Comparison of ENCODE assay signal across 34 cellular contexts in the genomic region with DNA sequence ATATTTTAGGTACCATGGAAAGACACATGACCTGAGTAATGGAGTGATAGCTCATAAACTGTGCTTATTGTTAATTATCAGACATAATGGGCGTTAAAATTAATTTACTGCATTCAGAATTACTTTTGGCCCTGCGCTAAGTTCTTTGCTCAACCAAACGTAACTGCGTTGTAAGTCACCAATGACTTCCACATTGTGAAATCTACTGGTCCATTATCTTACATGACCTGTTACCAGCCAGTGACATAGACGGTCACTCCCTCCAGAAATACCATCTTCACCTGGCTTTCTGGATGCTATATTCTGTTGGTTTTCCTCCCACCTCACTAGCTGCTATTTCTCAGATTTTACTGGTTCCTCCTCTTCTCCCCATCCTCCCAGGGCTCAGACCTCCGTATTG. TPM values are rescaled to one million over a fixed set of nuclear protein-coding genes. Genes with fewer than 3 reads are reported as not detected.
"Had no signal": no experiment of that assay in that cellular context is flagged by ENCODE, and none has a peak within 500 bp of the region (broad histone marks: within the 10 kb centered on the region; RNA-seq: fewer than 3 reads in every experiment).

No MANE protein-coding gene starts in this region.

- H3K36me3 ChIP-seq: esophagus squamous epithelium, heart right ventricle, lower lobe of right lung, neutrophil, stomach, thyroid gland, vagina had no signal

- H3K36me3 Mint-ChIP-seq: naive thymus-derived CD8-positive, alpha-beta T cell had no signal

- H3K9me3 Mint-ChIP-seq: effector memory CD8-positive, alpha-beta T cell; naive thymus-derived CD8-positive, alpha-beta T cell; nephron progenitor cell had no signal

- H3K27me3 ChIP-seq: heart right ventricle, stomach, thyroid gland, vagina had no signal

- H3K4me1 ChIP-seq: parathyroid adenoma had no signal

- H3K4me3 ChIP-seq: esophagus squamous epithelium, heart right ventricle, lower lobe of right lung, smooth muscle cell, stomach, thyroid gland, vagina had no signal

- H3K27ac ChIP-seq: esophagus squamous epithelium, heart right ventricle, lower lobe of right lung, neutrophil, parathyroid adenoma, stomach, thyroid gland, vagina had no signal

- H3K4me2 ChIP-seq: smooth muscle cell had no signal

- FAIRE-seq: endometrium, keratinocyte had no signal

- H2AFZ ChIP-seq: parathyroid adenoma had no signal

- H3K79me2 ChIP-seq: parathyroid adenoma had no signal

- H3K27ac Mint-ChIP-seq: effector memory CD8-positive, alpha-beta T cell; nephron progenitor cell; progenitor cell of endocrine pancreas had no signal

- DNase-seq: cortex of kidney; effector memory CD8-positive, alpha-beta T cell; erythroblast; esophagus squamous epithelium; foreskin melanocyte; glutamatergic neuron; heart right ventricle; hippocampal formation; left ventricle myocardium superior; lower lobe of right lung; naive thymus-derived CD8-positive, alpha-beta T cell; nephron progenitor cell; stimulated activated CD4-positive, alpha-beta T cell treated with anti-CD3 and anti-CD28 coated beads, Interleukin-12 subunit alpha, Interleukin-12 subunit beta, amount 100 ng/mL, for 4 hours; stimulated activated CD4-positive, alpha-beta T cell treated with anti-CD3 and anti-CD28 coated beads, Interleukin-1b, Interleukin-23, amount 100 ng/mL, for 48 hours; stimulated activated CD4-positive, alpha-beta T cell treated with anti-CD3 and anti-CD28 coated beads, Interleukin-4, amount 100 ng/mL, for 1 hour; stimulated activated CD8-positive, alpha-beta memory T cell treated with anti-CD3 and anti-CD28 coated beads, Interleukin-4, amount 100 ng/mL, for 48 hours; stimulated activated naive CD4-positive, alpha-beta T cell treated with Interleukin-2 at 50 U/mL for 16 hours; stomach; thyroid gland had no signal

- H3K9ac ChIP-seq: parathyroid adenoma had no signal

- H3K9me3 ChIP-seq: esophagus squamous epithelium, heart right ventricle, lower lobe of right lung, neutrophil, stomach, thyroid gland, vagina had no signal

- H3K4me3 Mint-ChIP-seq: effector memory CD8-positive, alpha-beta T cell; nephron progenitor cell had no signal

- ATAC-seq: effector memory CD8-positive, alpha-beta T cell; heart right ventricle; left ventricle myocardium superior; lower lobe of right lung; naive thymus-derived CD8-positive, alpha-beta T cell; sciatic nerve had no signal

RNA-seq across cellular contexts. Expression of a gene that starts 21.2 kb away (rescaled TPM):
- total RNA-seq: dermis microvascular lymphatic vessel endothelial cell; esophagus squamous epithelium; left ventricle myocardium superior; lower lobe of right lung; mesenteric fat pad; naive thymus-derived CD8-positive, alpha-beta T cell; omental fat pad; sciatic nerve; smooth muscle cell; stomach; subcutaneous adipose tissue; temporal lobe; thyroid gland; vagina had no signal
- polyA plus RNA-seq: heart right ventricle; naive thymus-derived CD8-positive, alpha-beta T cell; smooth muscle cell; stomach had no signal

RNA-seq across cellular contexts. Expression of a gene that starts 34.4 kb away (rescaled TPM):
- total RNA-seq: dermis microvascular lymphatic vessel endothelial cell; heart right ventricle; left ventricle myocardium superior; lower lobe of right lung; mesenteric fat pad; myocyte; naive thymus-derived CD8-positive, alpha-beta T cell; omental fat pad; progenitor cell of endocrine pancreas; sciatic nerve; smooth muscle cell; stomach; subcutaneous adipose tissue; temporal lobe; ureter; vagina had no signal
- polyA plus RNA-seq: heart right ventricle, smooth muscle cell, stomach had no signal
